In genomic region chr2:64516651-64517510, GRCh38 we compare ENCODE assay signal across 19 cellular contexts.
"Had no signal": no experiment of that assay in that cellular context is flagged by ENCODE, and none has a peak within 500 bp of the region (broad histone marks: within the 10 kb centered on the region; RNA-seq: fewer than 3 reads in every experiment).

No MANE protein-coding gene starts in this region.

- H3K27ac ChIP-seq: foreskin keratinocyte, heart left ventricle, left ventricle myocardium inferior, parathyroid adenoma, thyroid gland had no signal

- H3K4me3 Mint-ChIP-seq: activated CD8-positive, alpha-beta memory T cell treated with anti-CD3 and anti-CD28 coated beads, Interleukin-2, amount 10 ng/mL, durations not matched to agents 7 days and 5 days; activated T-cell treated with anti-CD3 and anti-CD28 coated beads, Interleukin-2, amount 50 U/mL, for 24 hours; T-helper 17 cell had no signal

- H3K4me1 Mint-ChIP-seq: activated CD8-positive, alpha-beta memory T cell treated with anti-CD3 and anti-CD28 coated beads, Interleukin-2, amount 10 ng/mL, durations not matched to agents 7 days and 5 days; T-helper 17 cell had no signal

- ATAC-seq: activated CD4-positive, CD25-positive, alpha-beta regulatory T cell treated with anti-CD3 and anti-CD28 coated beads, Interleukin-2, amount 50 U/mL, for 24 hours; activated CD8-positive, alpha-beta memory T cell treated with anti-CD3 and anti-CD28 coated beads, Interleukin-2, amount 10 ng/mL, durations not matched to agents 7 days and 5 days; activated naive CD4-positive, alpha-beta T cell treated with anti-CD3 and anti-CD28 coated beads, Interleukin-2, amount 50 U/mL, for 72 hours; foreskin keratinocyte; heart left ventricle; T-helper 17 cell had no signal

- H3K4me1 ChIP-seq: foreskin keratinocyte, heart left ventricle, left ventricle myocardium inferior, parathyroid adenoma, thyroid gland had no signal

- H3K36me3 ChIP-seq: esophagus squamous epithelium, heart left ventricle, left ventricle myocardium inferior, thyroid gland had no signal

- H3K27ac Mint-ChIP-seq: activated CD8-positive, alpha-beta memory T cell treated with anti-CD3 and anti-CD28 coated beads, Interleukin-2, amount 10 ng/mL, durations not matched to agents 7 days and 5 days; activated naive CD4-positive, alpha-beta T cell treated with anti-CD3 and anti-CD28 coated beads, Interleukin-2, amount 50 U/mL, for 72 hours; activated T-cell treated with anti-CD3 and anti-CD28 coated beads, Interleukin-2, amount 50 U/mL, for 24 hours; brain; T-helper 17 cell had no signal

- H3K36me3 Mint-ChIP-seq: activated CD8-positive, alpha-beta memory T cell treated with anti-CD3 and anti-CD28 coated beads, Interleukin-2, amount 10 ng/mL, durations not matched to agents 7 days and 5 days; activated naive CD4-positive, alpha-beta T cell treated with anti-CD3 and anti-CD28 coated beads, Interleukin-2, amount 50 U/mL, for 72 hours; brain had no signal

- H3K9me3 ChIP-seq: esophagus squamous epithelium, heart left ventricle, left ventricle myocardium inferior, thyroid gland had no signal

- H3K4me3 ChIP-seq: esophagus squamous epithelium, heart left ventricle, left ventricle myocardium inferior, thyroid gland had no signal

- H3K27me3 Mint-ChIP-seq: activated T-cell treated with anti-CD3 and anti-CD28 coated beads, Interleukin-2, amount 50 U/mL, for 24 hours had no signal

- H3K9ac ChIP-seq: parathyroid adenoma had no signal

- H3K27me3 ChIP-seq: esophagus squamous epithelium, heart left ventricle, thyroid gland had no signal

- H3K9me3 Mint-ChIP-seq: activated naive CD4-positive, alpha-beta T cell treated with anti-CD3 and anti-CD28 coated beads, Interleukin-2, amount 50 U/mL, for 72 hours; activated T-cell treated with anti-CD3 and anti-CD28 coated beads, Interleukin-2, amount 50 U/mL, for 24 hours had no signal

- DNase-seq: activated CD4-positive, alpha-beta T cell treated with anti-CD3 and anti-CD28 coated beads, Interleukin-2, amount 50 U/mL, for 48 hours; activated CD8-positive, alpha-beta memory T cell treated with anti-CD3 and anti-CD28 coated beads, Interleukin-2, amount 10 ng/mL, durations not matched to agents 7 days and 5 days; activated effector memory CD4-positive, alpha-beta T cell treated with Interleukin-2 at 50 U/mL for 16 hours; activated T-cell treated with anti-CD3 and anti-CD28 coated beads, Interleukin-2, amount 50 U/mL, for 24 hours; amygdala; cerebellar nuclear complex; esophagus squamous epithelium; foreskin keratinocyte; heart left ventricle; islet precursor cell; left ventricle myocardium inferior; mesendoderm; retina; T-helper 17 cell; thyroid gland had no signal
